ENCODE assay signal across 8 cellular contexts in genomic region chr14:71320107-71320733, GRCh38. TPM values are rescaled to one million over a fixed set of nuclear protein-coding genes. Genes with fewer than 3 reads are reported as not detected.
DNase-seq lines count a peak whose midpoint lies in the region; ATAC-seq and TF ChIP-seq lines count a peak whose summit lies in the region.

Gene SIPA1L1 (plus strand): TSS chr14:71320476.

- peak; percentile 99 for DNase-seq in ELR (ENCODE audit: low read depth)
- peak; percentile 99 for DNase-seq in H9
- DNase-seq in MG63, result peak; percentile 96
- peak; percentile 91 for DNase-seq in SHP77 treated with DMSO at 0.1 percent for 48 hours (lab: John Stamatoyannopoulos, UW)
- peak; percentile 99 for DNase-seq in activated effector memory CD4-positive, alpha-beta T cell treated with anti-CD3 and anti-CD28 coated beads, Interleukin-2, amount 50 U/mL, for 16 hours
- DNase-seq in fibroblast of the aortic adventitia (ENCODE audit: low read depth), result peak; percentile 99
- DNase-seq in nephron progenitor cell, result peak; percentile 97
- peak; percentile 97 to 99 for DNase-seq in stimulated activated naive CD8-positive, alpha-beta T cell treated with anti-CD3 and anti-CD28 coated beads, Interleukin-15, amount 100 ng/mL, for 72 hours

- H3K36me3 Mint-ChIP-seq in H9 (ENCODE audit: insufficient read depth in 1 of 3, low read depth in 3 of 3) (peaks cover 0 to 1% (median 0%) of the 10 kb centered on the region in 3 experiments; a peak in 2 of 7 replicates), nephron progenitor cell (ENCODE audit: low read depth) (no peaks in the 10 kb centered on the region)

- H3K27ac Mint-ChIP-seq in H9 (peak within 1 kb of the TSS; percentile 87 to 94 (median 90); a peak in 5 of 7 replicates), nephron progenitor cell (peak within 1 kb of the TSS; percentile 92)
- H3K27ac Mint-ChIP-seq in stimulated activated naive CD8-positive, alpha-beta T cell treated with anti-CD3 and anti-CD28 coated beads, Interleukin-15, amount 100 ng/mL, for 72 hours, result peak within 1 kb of the TSS; percentile 92 to 93

- H4K91ac ChIP-seq in H9 (ENCODE audit: insufficient read length, low read depth, low read length), result no peak within 1 kb of the TSS

- H3K27me3 Mint-ChIP-seq in H9 (ENCODE audit: low read depth), result no peaks in the 10 kb centered on the region; the same call in 1 of the 2 replicates
- peaks cover 2% of the 10 kb centered on the region for H3K27me3 Mint-ChIP-seq in nephron progenitor cell (ENCODE audit: low read depth, poor library complexity)
- no peaks in the 10 kb centered on the region for H3K27me3 Mint-ChIP-seq in stimulated activated naive CD8-positive, alpha-beta T cell treated with anti-CD3 and anti-CD28 coated beads, Interleukin-15, amount 100 ng/mL, for 72 hours

- H2BK12ac ChIP-seq in H9 (ENCODE audit: insufficient read length, low read depth, low read length), result no peak within 1 kb of the TSS

- peaks cover 10% of the 10 kb centered on the region for H3K23me2 ChIP-seq in H9 (ENCODE audit: insufficient read length, low read depth, low read length, poor library complexity, severe bottlenecking)

- H3K4ac ChIP-seq in H9 (ENCODE audit: low read depth, low read length), result no peak within 1 kb of the TSS; the same call in 1 of the 2 replicates

- no peak within 1 kb of the TSS for H2AFZ ChIP-seq in H9 (ENCODE audit: low read length)

- peaks cover 8% of the 10 kb centered on the region for H3K4me1 ChIP-seq in H9 (ENCODE audit: insufficient read depth, low read length)

- peaks cover 5% of the 10 kb centered on the region; the same call in 1 of the 2 replicates for H3K79me2 ChIP-seq in H9 (ENCODE audit: insufficient read depth, low read length)

- H3K4me3 ChIP-seq in MG63 (peak within 1 kb of the TSS; percentile 63), fibroblast of the aortic adventitia (ENCODE audit: low read depth, low read length) (peak within 1 kb of the TSS; percentile 83)

- H3K27me3 ChIP-seq in H9 (ENCODE audit: insufficient read depth, low read length), result no peaks in the 10 kb centered on the region
- no peaks in the 10 kb centered on the region for H3K27me3 ChIP-seq in MG63

- H2BK120ac ChIP-seq in H9 (ENCODE audit: low read depth, low read length, poor library complexity, severe bottlenecking), result peak within 1 kb of the TSS; percentile 62

- H3K56ac ChIP-seq in H9 (ENCODE audit: insufficient read length, low read depth, low read length), result no peak within 1 kb of the TSS

- H4K8ac ChIP-seq in H9 (replicated peaks; ENCODE audit: insufficient read length, low read depth, low read length), result no peak within 1 kb of the TSS

- no CpG with 5 or more reads among the region's 52 CpGs for WGBS in H9 (ENCODE audit: extremely low coverage, insufficient read length, low lambda C conversion rate)

- H3K27ac ChIP-seq in H9 (ENCODE audit: insufficient read length, low read depth, low read length), result no peak within 1 kb of the TSS

- no peaks in the 10 kb centered on the region for H4K20me1 ChIP-seq in H9 (ENCODE audit: control insufficient read depth, insufficient read depth, insufficient read length)

- no peak for TF ChIP-seq CTCF in H9 (conservative IDR thresholded peaks at IDR 0.05)
- peak; percentile 9 for TF ChIP-seq CTCF in fibroblast of the aortic adventitia (IDR thresholded peaks at IDR 0.05; ENCODE audit: insufficient read depth, low read length)
- TF ChIP-seq CTCF in nephron progenitor cell (IDR thresholded peaks at IDR 0.05), result no peak

- H4K5ac ChIP-seq in H9 (ENCODE audit: insufficient read length, low read depth, low read length), result no peak within 1 kb of the TSS

- no peaks in the 10 kb centered on the region for H3K79me1 ChIP-seq in H9 (ENCODE audit: insufficient read depth, low read depth, low read length, poor library complexity, severe bottlenecking)

- H3K4me3 Mint-ChIP-seq in H9, result peak within 1 kb of the TSS; percentile 92 to 93
- H3K4me3 Mint-ChIP-seq in nephron progenitor cell, result peak within 1 kb of the TSS; percentile 93
- peak within 1 kb of the TSS; percentile 89 to 96 for H3K4me3 Mint-ChIP-seq in stimulated activated naive CD8-positive, alpha-beta T cell treated with anti-CD3 and anti-CD28 coated beads, Interleukin-15, amount 100 ng/mL, for 72 hours

- no peak within 1 kb of the TSS for H2BK5ac ChIP-seq in H9 (ENCODE audit: insufficient read length, low read length)

- H3K9me3 Mint-ChIP-seq in H9 (no peaks in the 10 kb centered on the region; a peak in 1 of 5 replicates), nephron progenitor cell (no peaks in the 10 kb centered on the region)
- peaks cover 0 to 2% of the 10 kb centered on the region in 2 donors for H3K9me3 Mint-ChIP-seq in stimulated activated naive CD8-positive, alpha-beta T cell treated with anti-CD3 and anti-CD28 coated beads, Interleukin-15, amount 100 ng/mL, for 72 hours

- peak within 1 kb of the TSS; percentile 75 for H3K9ac ChIP-seq in H9 (ENCODE audit: extremely low read depth, insufficient read length, low read length)

- peak within 1 kb of the TSS; percentile 97 for H3K14ac ChIP-seq in H9 (ENCODE audit: insufficient read depth, low read length)

- no peak within 1 kb of the TSS for H2BK20ac ChIP-seq in H9 (ENCODE audit: low read depth, low read length, poor library complexity, severe bottlenecking)

- H2BK15ac ChIP-seq in H9 (ENCODE audit: low read depth, low read length), result no peak within 1 kb of the TSS

- no peaks in the 10 kb centered on the region for H3K36me3 ChIP-seq in MG63

- no peak within 1 kb of the TSS for H3K23ac ChIP-seq in H9 (ENCODE audit: insufficient read length, low read depth, low read length)

- no peak within 1 kb of the TSS for H3T11ph ChIP-seq in H9 (ENCODE audit: low read length)

- H3K18ac ChIP-seq in H9 (ENCODE audit: insufficient read length, low read depth, low read length), result peak within 1 kb of the TSS; percentile 95

- H2AK5ac ChIP-seq in H9 (ENCODE audit: insufficient read length, low read length), result no peak within 1 kb of the TSS

- H3K9me3 ChIP-seq in H9 (ENCODE audit: control insufficient read depth, low read depth, low read length), result no peaks in the 10 kb centered on the region
- H3K9me3 ChIP-seq in MG63, result no peaks in the 10 kb centered on the region

- H3K4me1 Mint-ChIP-seq in H9, result peaks cover 35 to 40% of the 10 kb centered on the region in 2 experiments
- peaks cover 48% of the 10 kb centered on the region for H3K4me1 Mint-ChIP-seq in nephron progenitor cell
- H3K4me1 Mint-ChIP-seq in stimulated activated naive CD8-positive, alpha-beta T cell treated with anti-CD3 and anti-CD28 coated beads, Interleukin-15, amount 100 ng/mL, for 72 hours, result peaks cover 38% of the 10 kb centered on the region

- H3K4me2 ChIP-seq in H9 (ENCODE audit: insufficient read depth, insufficient read length, low read length), result peak within 1 kb of the TSS; percentile 99

- peak; percentile 85 for ATAC-seq in stimulated activated naive CD8-positive, alpha-beta T cell treated with anti-CD3 and anti-CD28 coated beads, Interleukin-15, amount 100 ng/mL, for 72 hours

RNA-seq across cellular contexts. Expression of gene SIPA1L1, which starts in this region (rescaled TPM):
- total RNA-seq in H9 (2021) (70.3 and 73.7 TPM in 2 replicates), fibroblast of the aortic adventitia (ENCODE audit: low replicate concordance) (35.1 and 41.0 TPM in 2 replicates)
- 3.0 TPM in 2 replicates for total RNA-seq in MG63 (2014; rRNA removed; shearing (Covaris generic); ENCODE audit: low replicate concordance)
